Comparison of ENCODE assay signal across 2 cellular contexts in the genomic region with DNA sequence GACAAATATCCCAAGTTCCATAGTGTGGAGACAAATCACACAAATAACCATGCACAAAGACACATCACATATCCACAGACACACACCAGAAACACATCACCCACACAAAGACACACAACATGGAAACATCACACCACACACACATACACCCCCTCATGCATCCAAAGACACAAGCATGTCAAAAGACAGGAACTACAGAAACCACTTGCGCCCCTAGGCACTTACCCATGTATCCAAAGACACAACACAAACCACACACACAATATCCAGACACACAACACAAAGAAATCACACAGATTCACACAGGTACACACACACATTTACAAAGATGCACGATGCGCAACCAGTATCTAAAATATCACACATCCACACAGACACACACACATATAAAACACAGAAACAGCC.
TF ChIP-seq lines count a peak whose summit lies in the region.

No MANE protein-coding gene starts in this region.

TF ChIP-seq in A549, 52 proteins besides CTCF, POLR2A, EP300 and RAD21:
- TF ChIP-seq REST (IDR thresholded peaks at IDR 0.05) (no peak), CHD2 (IDR thresholded peaks at IDR 0.05; ENCODE audit: low read length, partially characterized antibody) (no peak), SMC3 (IDR thresholded peaks at IDR 0.05) (no peak), RARB (CRISPR knock-in tag; IDR thresholded peaks at IDR 0.05) (no peak), GATA3 (IDR thresholded peaks at IDR 0.05; ENCODE audit: borderline replicate concordance) (no peak), HOXA7 (CRISPR knock-in tag; IDR thresholded peaks at IDR 0.05) (no peak), HOXB5 (CRISPR knock-in tag; IDR thresholded peaks at IDR 0.05) (no peak), E2F6 (IDR thresholded peaks at IDR 0.05; ENCODE audit: borderline replicate concordance, low read depth) (no peak), ESRRA (IDR thresholded peaks at IDR 0.05; ENCODE audit: borderline replicate concordance, low read length) (no peak), CEBPB (IDR thresholded peaks at IDR 0.05) (no peak), NFE2L2 (conservative IDR thresholded peaks at IDR 0.05; ENCODE audit: low read length) (no peak), JUN (IDR thresholded peaks at IDR 0.05) (no peak), TFCP2L1 (CRISPR knock-in tag; IDR thresholded peaks at IDR 0.05) (no peak), HDAC2 (IDR thresholded peaks at IDR 0.05) (no peak)
- TF ChIP-seq, protein P1, sequence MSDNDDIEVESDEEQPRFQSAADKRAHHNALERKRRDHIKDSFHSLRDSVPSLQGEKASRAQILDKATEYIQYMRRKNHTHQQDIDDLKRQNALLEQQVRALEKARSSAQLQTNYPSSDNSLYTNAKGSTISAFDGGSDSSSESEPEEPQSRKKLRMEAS (IDR thresholded peaks at IDR 0.05), result no peak

TF ChIP-seq in GM23338, 12 proteins besides CTCF, POLR2A, EP300 and RAD21:
- no peak for TF ChIP-seq EZH2phosphoT487 (IDR thresholded peaks at IDR 0.05; ENCODE audit: unreplicated experiment)
- TF ChIP-seq, protein P2, sequence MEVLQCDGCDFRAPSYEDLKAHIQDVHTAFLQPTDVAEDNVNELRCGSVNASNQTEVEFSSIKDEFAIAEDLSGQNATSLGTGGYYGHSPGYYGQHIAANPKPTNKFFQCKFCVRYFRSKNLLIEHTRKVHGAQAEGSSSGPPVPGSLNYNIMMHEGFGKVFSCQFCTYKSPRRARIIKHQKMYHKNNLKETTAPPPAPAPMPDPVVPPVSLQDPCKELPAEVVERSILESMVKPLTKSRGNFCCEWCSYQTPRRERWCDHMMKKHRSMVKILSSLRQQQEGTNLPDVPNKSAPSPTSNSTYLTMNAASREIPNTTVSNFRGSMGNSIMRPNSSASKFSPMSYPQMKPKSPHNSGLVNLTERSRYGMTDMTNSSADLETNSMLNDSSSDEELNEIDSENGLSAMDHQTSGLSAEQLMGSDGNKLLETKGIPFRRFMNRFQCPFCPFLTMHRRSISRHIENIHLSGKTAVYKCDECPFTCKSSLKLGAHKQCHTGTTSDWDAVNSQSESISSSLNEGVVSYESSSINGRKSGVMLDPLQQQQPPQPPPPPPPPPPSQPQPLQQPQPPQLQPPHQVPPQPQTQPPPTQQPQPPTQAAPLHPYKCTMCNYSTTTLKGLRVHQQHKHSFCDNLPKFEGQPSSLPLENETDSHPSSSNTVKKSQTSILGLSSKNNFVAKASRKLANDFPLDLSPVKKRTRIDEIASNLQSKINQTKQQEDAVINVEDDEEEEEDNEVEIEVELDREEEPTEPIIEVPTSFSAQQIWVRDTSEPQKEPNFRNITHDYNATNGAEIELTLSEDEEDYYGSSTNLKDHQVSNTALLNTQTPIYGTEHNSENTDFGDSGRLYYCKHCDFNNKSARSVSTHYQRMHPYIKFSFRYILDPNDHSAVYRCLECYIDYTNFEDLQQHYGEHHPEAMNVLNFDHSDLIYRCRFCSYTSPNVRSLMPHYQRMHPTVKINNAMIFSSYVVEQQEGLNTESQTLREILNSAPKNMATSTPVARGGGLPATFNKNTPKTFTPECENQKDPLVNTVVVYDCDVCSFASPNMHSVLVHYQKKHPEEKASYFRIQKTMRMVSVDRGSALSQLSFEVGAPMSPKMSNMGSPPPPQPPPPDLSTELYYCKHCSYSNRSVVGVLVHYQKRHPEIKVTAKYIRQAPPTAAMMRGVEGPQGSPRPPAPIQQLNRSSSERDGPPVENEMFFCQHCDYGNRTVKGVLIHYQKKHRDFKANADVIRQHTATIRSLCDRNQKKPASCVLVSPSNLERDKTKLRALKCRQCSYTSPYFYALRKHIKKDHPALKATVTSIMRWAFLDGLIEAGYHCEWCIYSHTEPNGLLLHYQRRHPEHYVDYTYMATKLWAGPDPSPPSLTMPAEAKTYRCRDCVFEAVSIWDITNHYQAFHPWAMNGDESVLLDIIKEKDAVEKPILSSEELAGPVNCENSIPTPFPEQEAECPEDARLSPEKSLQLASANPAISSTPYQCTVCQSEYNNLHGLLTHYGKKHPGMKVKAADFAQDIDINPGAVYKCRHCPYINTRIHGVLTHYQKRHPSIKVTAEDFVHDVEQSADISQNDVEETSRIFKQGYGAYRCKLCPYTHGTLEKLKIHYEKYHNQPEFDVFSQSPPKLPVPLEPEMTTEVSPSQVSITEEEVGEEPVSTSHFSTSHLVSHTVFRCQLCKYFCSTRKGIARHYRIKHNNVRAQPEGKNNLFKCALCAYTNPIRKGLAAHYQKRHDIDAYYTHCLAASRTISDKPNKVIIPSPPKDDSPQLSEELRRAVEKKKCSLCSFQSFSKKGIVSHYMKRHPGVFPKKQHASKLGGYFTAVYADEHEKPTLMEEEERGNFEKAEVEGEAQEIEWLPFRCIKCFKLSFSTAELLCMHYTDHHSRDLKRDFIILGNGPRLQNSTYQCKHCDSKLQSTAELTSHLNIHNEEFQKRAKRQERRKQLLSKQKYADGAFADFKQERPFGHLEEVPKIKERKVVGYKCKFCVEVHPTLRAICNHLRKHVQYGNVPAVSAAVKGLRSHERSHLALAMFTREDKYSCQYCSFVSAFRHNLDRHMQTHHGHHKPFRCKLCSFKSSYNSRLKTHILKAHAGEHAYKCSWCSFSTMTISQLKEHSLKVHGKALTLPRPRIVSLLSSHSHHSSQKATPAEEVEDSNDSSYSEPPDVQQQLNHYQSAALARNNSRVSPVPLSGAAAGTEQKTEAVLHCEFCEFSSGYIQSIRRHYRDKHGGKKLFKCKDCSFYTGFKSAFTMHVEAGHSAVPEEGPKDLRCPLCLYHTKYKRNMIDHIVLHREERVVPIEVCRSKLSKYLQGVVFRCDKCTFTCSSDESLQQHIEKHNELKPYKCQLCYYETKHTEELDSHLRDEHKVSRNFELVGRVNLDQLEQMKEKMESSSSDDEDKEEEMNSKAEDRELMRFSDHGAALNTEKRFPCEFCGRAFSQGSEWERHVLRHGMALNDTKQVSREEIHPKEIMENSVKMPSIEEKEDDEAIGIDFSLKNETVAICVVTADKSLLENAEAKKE (CRISPR knock-in tag; IDR thresholded peaks at IDR 0.05), result no peak
- no peak for TF ChIP-seq JUNB (IDR thresholded peaks at IDR 0.05; ENCODE audit: unreplicated experiment)
- no peak for TF ChIP-seq REST (IDR thresholded peaks at IDR 0.05; ENCODE audit: unreplicated experiment)
